Comparison of ENCODE assay signal across 8 cellular contexts in the genomic region with DNA sequence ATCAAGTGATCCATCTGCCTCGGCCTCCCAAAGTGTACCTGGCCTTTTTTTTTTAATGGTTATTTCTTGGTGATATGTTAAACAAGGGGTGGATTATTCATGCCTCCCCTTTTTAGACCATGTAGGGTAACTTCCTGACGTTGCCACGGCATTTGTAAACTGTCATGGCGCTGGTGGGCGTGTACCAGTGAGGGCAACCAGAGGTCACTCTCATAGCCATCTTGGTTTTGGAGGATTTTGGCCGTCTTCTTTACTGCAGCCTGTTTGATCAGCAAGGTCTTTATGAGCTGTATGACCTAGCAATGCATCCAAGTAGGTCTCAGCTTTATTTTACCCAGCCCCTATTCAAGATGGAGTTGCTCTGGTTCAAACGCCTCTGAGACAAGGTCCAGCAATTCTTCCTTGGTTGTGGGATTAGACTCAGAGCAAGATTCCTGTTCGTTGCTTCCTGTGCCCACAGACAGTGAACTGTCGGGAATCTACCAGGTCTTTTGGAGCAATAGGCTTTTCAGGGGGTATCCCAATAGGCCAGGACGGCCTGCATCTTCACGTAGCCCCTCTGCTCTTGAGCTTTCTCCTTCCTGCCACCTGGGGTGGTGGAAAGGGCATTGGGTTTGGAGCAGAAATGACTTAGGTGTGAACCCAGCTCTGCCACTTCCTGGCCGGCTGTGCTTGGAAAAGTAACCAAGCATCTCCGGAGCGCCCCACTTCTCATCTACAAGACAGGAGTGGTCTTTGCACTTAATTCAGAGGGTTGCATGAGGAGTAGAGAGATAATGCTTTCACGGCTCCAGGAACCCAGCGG. TPM values are rescaled to one million over a fixed set of nuclear protein-coding genes. Genes with fewer than 3 reads are reported as not detected.
DNase-seq lines count a peak whose midpoint lies in the region; ATAC-seq and TF ChIP-seq lines count a peak whose summit lies in the region.

No MANE protein-coding gene starts in this region.

- peak overlapping the region; percentile 31 to 94 (median 74) for H3K4me3 ChIP-seq in heart left ventricle
- peak overlapping the region; percentile 72 for H3K4me3 ChIP-seq in urinary bladder (ENCODE audit: low read depth, low read length)

- peak overlapping the region; percentile 94 to 100 (median 97) for H3K27ac Mint-ChIP-seq in brain
- peak overlapping the region; percentile 97 for H3K27ac Mint-ChIP-seq in mesothelial cell of epicardium

- TF ChIP-seq CTCF in heart left ventricle (IDR thresholded peaks at IDR 0.05): no peak
- TF ChIP-seq CTCF in brain (conservative IDR thresholded peaks at IDR 0.05): no peak
- TF ChIP-seq CTCF in mesothelial cell of epicardium (IDR thresholded peaks at IDR 0.05; ENCODE audit: unreplicated experiment): no peak

- WGBS in heart left ventricle, 4 donors: 66 to 75% (median 69%) methylated on average over 16 of the region's 16 CpGs
- WGBS in urinary bladder: 67% methylated on average over 16 of the region's 16 CpGs

- H3K4me1 Mint-ChIP-seq in brain (peaks cover 57% of the 10 kb centered on the region), mesothelial cell of epicardium (peaks cover 16% of the 10 kb centered on the region)

- H3K27ac ChIP-seq in heart left ventricle (peak overlapping the region; percentile 69 to 96 (median 89)), urinary bladder (ENCODE audit: low read depth) (no peak overlapping the region)

- H3K36me3 ChIP-seq in heart left ventricle: peaks cover 0 to 31% (median 17%) of the 10 kb centered on the region in 9 donors
- H3K36me3 ChIP-seq in urinary bladder (ENCODE audit: insufficient read depth): no peaks in the 10 kb centered on the region

- intact Hi-C loops in heart left ventricle (cut with DNase I) (loop anchor here in 6 of 10 donors (1.0 to 10.0 kb wide), 5 partner anchors 120 to 407 kb away; no protein-coding TSS in a partner anchor), cardiac septum (cut with DNase I) (loop anchor here (1.0 to 2.0 kb wide), 2 partner anchors 53 to 155 kb away; a partner anchor contains a TSS)

- peak overlapping the region; percentile 93 to 99 (median 94) for H3K4me3 Mint-ChIP-seq in brain
- H3K4me3 Mint-ChIP-seq in mesothelial cell of epicardium: peak overlapping the region; percentile 93

- H3K27me3 ChIP-seq in heart left ventricle: peaks cover 0 to 2% (median 0%) of the 10 kb centered on the region in 9 donors

- H3K4me1 ChIP-seq in heart left ventricle (peaks cover 2 to 42% (median 25%) of the 10 kb centered on the region in 12 donors), urinary bladder (ENCODE audit: insufficient read depth) (no peaks in the 10 kb centered on the region)

- H3K9me3 Mint-ChIP-seq in brain (no peaks in the 10 kb centered on the region), mesothelial cell of epicardium (no peaks in the 10 kb centered on the region)

- H3K36me3 Mint-ChIP-seq in brain (peaks cover 30% of the 10 kb centered on the region), mesothelial cell of epicardium (peaks cover 8% of the 10 kb centered on the region)

- no peak for TF ChIP-seq POLR2A in heart left ventricle (IDR thresholded peaks at IDR 0.05)

- no peak for DNase-seq in heart left ventricle
- DNase-seq in cardiac septum (ENCODE audit: low spot score): no peak
- DNase-seq in mesothelial cell of epicardium (ENCODE audit: low spot score in 2 of 2, unreplicated experiment in 2 of 2): no peak

- no peaks in the 10 kb centered on the region for H3K9me3 ChIP-seq in heart left ventricle

- ATAC-seq in heart left ventricle (no peak), GM18520 (IDR thresholded peaks at IDR 0.05; ENCODE audit: unreplicated experiment) (no peak), HG03432 (IDR thresholded peaks at IDR 0.05; ENCODE audit: unreplicated experiment) (no peak), GM19452 (IDR thresholded peaks at IDR 0.05; ENCODE audit: unreplicated experiment) (no peak)

- peaks cover 7% of the 10 kb centered on the region for H3K27me3 Mint-ChIP-seq in brain
- H3K27me3 Mint-ChIP-seq in mesothelial cell of epicardium (ENCODE audit: low read depth): peaks cover 18% of the 10 kb centered on the region

RNA-seq across cellular contexts. Expression of a gene that starts 52.9 kb away (rescaled TPM):
- total RNA-seq in heart left ventricle: 100 to 1,000 TPM in 1 of 9 donors, 10 to 100 TPM in 8; 43.6 to 116 (median 53.7) TPM
- 10 to 100 TPM; 26.6 to 69.5 TPM for polyA plus RNA-seq in heart left ventricle
- total RNA-seq in cardiac septum: 44.2 TPM
- polyA plus RNA-seq in brain (ENCODE audit: insufficient read depth, low read depth, low replicate concordance): 129 TPM
- 42.6 to 47.6 TPM (median 47.0 TPM) in 3 replicates for total RNA-seq in mesothelial cell of epicardium
- total RNA-seq in urinary bladder: 50.9 TPM
- 48.9 TPM for polyA plus RNA-seq in urinary bladder
